ENCODE assay signal across 8 cellular contexts in the genomic region with DNA sequence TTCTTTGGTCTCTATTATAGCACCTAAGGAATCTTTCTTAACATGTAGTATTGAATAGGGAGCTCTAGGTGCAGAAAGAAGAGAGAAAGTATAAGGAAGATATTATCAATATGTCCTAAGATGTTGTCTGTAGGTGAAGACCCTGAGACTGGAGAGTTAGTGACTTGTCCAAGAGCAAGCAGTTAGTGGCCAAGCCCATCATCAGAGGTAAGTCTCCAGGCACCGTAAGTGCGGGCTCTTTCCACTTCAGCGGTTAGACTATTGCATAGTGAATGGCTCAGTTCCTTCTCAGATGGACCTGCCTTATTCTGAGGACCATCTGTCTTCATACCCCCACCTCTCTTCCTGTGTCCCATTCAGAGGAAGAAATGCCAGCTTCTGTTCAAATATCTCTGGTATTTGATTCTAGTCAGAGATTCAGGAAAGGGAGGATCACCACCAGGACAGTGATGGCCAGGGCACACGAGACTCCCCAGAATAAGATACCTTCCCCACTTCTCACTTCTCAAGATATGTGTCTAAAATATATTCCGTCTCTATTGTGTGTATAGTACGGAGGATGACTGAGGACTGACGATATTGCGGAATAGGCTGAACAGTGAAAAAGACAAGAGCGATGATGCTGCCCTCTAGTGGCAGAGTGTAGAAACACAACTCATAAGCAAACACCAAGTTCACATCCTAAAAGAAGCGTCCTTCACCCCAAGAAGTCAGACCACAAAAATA. TPM values are rescaled to one million over a fixed set of nuclear protein-coding genes. Genes with fewer than 3 reads are reported as not detected.
DNase-seq lines count a peak whose midpoint lies in the region; ATAC-seq, FAIRE-seq and TF ChIP-seq lines count a peak whose summit lies in the region.

No MANE protein-coding gene starts in this region.

- WGBS in body of pancreas, 2 donors, result 26 to 27% methylated on average over 10 of the region's 10 CpGs
- no CpG with 5 or more reads among the region's 10 CpGs for WGBS in iPS DF 6.9 (ENCODE audit: insufficient coverage, insufficient read length)
- WGBS in spleen, 5 donors, result 24 to 30% (median 26%) methylated on average over 10 of the region's 10 CpGs

- ATAC-seq in HG02884 (IDR thresholded peaks at IDR 0.05; ENCODE audit: unreplicated experiment) (peak; percentile 84), body of pancreas (peak; percentile 88)

- no peaks in the 10 kb centered on the region for H3K9me3 Mint-ChIP-seq in T-helper 2 cell treated with Interferon-gamma antibody and Interleukin-4, amounts not matched to agents 5 μg/mL and 100 μg/mL, for 36 hours

- H3K27ac Mint-ChIP-seq in T-helper 2 cell treated with Interferon-gamma antibody and Interleukin-4, amounts not matched to agents 5 μg/mL and 100 μg/mL, for 36 hours, result no peak overlapping the region

- H3K27me3 Mint-ChIP-seq in T-helper 2 cell treated with Interferon-gamma antibody and Interleukin-4, amounts not matched to agents 5 μg/mL and 100 μg/mL, for 36 hours (ENCODE audit: low read depth), result peaks cover 11% of the 10 kb centered on the region

- peaks cover 10% of the 10 kb centered on the region for H3K4me1 ChIP-seq in body of pancreas
- no peaks in the 10 kb centered on the region for H3K4me1 ChIP-seq in iPS DF 6.9 (ENCODE audit: control insufficient read depth, insufficient read depth, low read length)
- H3K4me1 ChIP-seq in spleen, result peaks cover 0 to 8% (median 2%) of the 10 kb centered on the region in 6 donors

- peak overlapping the region; percentile 7 for H3K4me3 Mint-ChIP-seq in T-helper 2 cell treated with Interferon-gamma antibody and Interleukin-4, amounts not matched to agents 5 μg/mL and 100 μg/mL, for 36 hours

- H3K4me3 ChIP-seq in body of pancreas (no peak overlapping the region), iPS DF 6.9 (ENCODE audit: low read length) (no peak overlapping the region), spleen (peak overlapping the region in 1 of 8 donors; percentile 31)

- intact Hi-C loops in body of pancreas (cut with DNase I) (no loop called here), spleen (cut with DNase I; ENCODE audit: low total_unique reads) (loop anchor here (10.0 kb wide), 2 partner anchors 275 to 755 kb away; no protein-coding TSS in a partner anchor)

- H3K36me3 ChIP-seq in body of pancreas (replicated peaks in 1 of 2; ENCODE audit: insufficient read depth in 1 of 2, low read depth in 2 of 2) (no peaks in the 10 kb centered on the region), iPS DF 6.9 (ENCODE audit: control insufficient read depth, insufficient read depth, low read length) (no peaks in the 10 kb centered on the region), spleen (no peaks in the 10 kb centered on the region)

- H3K4me1 Mint-ChIP-seq in T-helper 2 cell treated with Interferon-gamma antibody and Interleukin-4, amounts not matched to agents 5 μg/mL and 100 μg/mL, for 36 hours (ENCODE audit: low read depth), result peaks cover 4% of the 10 kb centered on the region

- DNase-seq in GM12891 (ENCODE audit: insufficient read length, low spot score) (no peak), NCI-H146 treated with DMSO at 0.1 percent for 48 hours (lab: John Stamatoyannopoulos, UW; ENCODE audit: unreplicated experiment) (peak; percentile 15), body of pancreas (peak; percentile 66 to 74 (median 69)), iPS DF 6.9 (ENCODE audit: low read depth, low spot score) (peak; percentile 64), spleen (no peak)
- DNase-seq in T-helper 2 cell treated with Interferon-gamma antibody and Interleukin-4, amounts not matched to agents 5 μg/mL and 100 μg/mL, for 36 hours (ENCODE audit: low spot score), result peak; percentile 28

- H3K27ac ChIP-seq in 22Rv1, result peak overlapping the region; percentile 92
- no peak overlapping the region for H3K27ac ChIP-seq in body of pancreas
- no peak overlapping the region for H3K27ac ChIP-seq in iPS DF 6.9 (ENCODE audit: low read length)
- no peak overlapping the region for H3K27ac ChIP-seq in spleen

- TF ChIP-seq CTCF in 22Rv1 (IDR thresholded peaks at IDR 0.05) (peak; percentile 92), body of pancreas (IDR thresholded peaks at IDR 0.05) (peak; percentile 77 to 90 (median 85)), spleen (IDR thresholded peaks at IDR 0.05 in 8 of 11, conservative IDR thresholded peaks at IDR 0.05 in 3 of 11) (peak; percentile 54 to 90 (median 84))

- TF ChIP-seq POLR2A in GM12891 (IDR thresholded peaks at IDR 0.05; ENCODE audit: low read depth, low read length) (no peak), body of pancreas (IDR thresholded peaks at IDR 0.05) (no peak), spleen (IDR thresholded peaks at IDR 0.05) (no peak)

- no peaks in the 10 kb centered on the region for H3K27me3 ChIP-seq in body of pancreas
- no peaks in the 10 kb centered on the region for H3K27me3 ChIP-seq in iPS DF 6.9 (ENCODE audit: control insufficient read depth, insufficient read depth, low read length)
- no peaks in the 10 kb centered on the region for H3K27me3 ChIP-seq in spleen (replicated peaks in 1 of 7)

- FAIRE-seq in GM12891 (lab: Jason Lieb, UNC), result peak; percentile 84

- no peaks in the 10 kb centered on the region for H3K9me3 ChIP-seq in body of pancreas
- no peaks in the 10 kb centered on the region for H3K9me3 ChIP-seq in iPS DF 6.9 (ENCODE audit: control insufficient read depth, insufficient read depth, low read length)
- H3K9me3 ChIP-seq in spleen, result no peaks in the 10 kb centered on the region

- no peaks in the 10 kb centered on the region for H3K36me3 Mint-ChIP-seq in T-helper 2 cell treated with Interferon-gamma antibody and Interleukin-4, amounts not matched to agents 5 μg/mL and 100 μg/mL, for 36 hours (ENCODE audit: low read depth)

TF ChIP-seq in GM12891, 5 proteins besides CTCF, POLR2A, EP300 and RAD21:
- TF ChIP-seq POLR2AphosphoS5 (IDR thresholded peaks at IDR 0.05; ENCODE audit: low read depth, low read length), result no peak
- no peak for TF ChIP-seq PAX5 (IDR thresholded peaks at IDR 0.05; ENCODE audit: insufficient read depth, low read length, severe bottlenecking)
- TF ChIP-seq TAF1 (IDR thresholded peaks at IDR 0.05; ENCODE audit: low read depth, low read length), result no peak
- TF ChIP-seq SPI1 (IDR thresholded peaks at IDR 0.05; ENCODE audit: low read depth, low read length), result no peak
- TF ChIP-seq POU2F2 (IDR thresholded peaks at IDR 0.05; ENCODE audit: low read depth, low read length), result no peak

RNA-seq across cellular contexts. Expression of gene ADGRG7, which starts 19.1 kb away (rescaled TPM):
- not detected for polyA plus RNA-seq in GM12891 (2012; ENCODE audit: low read depth, missing spikeins)
- total RNA-seq in body of pancreas (not detected), spleen (not detected)
- polyA plus RNA-seq in spleen, result not detected

Comparison
In these comparisons a context has a peak if more than half of its experiments do, and no peak if none do; other contexts are left out.
1. DNase-seq: peak in NCI-H146 treated with DMSO at 0.1 percent for 48 hours (single experiment), T-helper 2 cell treated with Interferon-gamma antibody and Interleukin-4, amounts not matched to agents 5 μg/mL and 100 μg/mL, for 36 hours (single experiment), body of pancreas (4 of 4) and iPS DF 6.9 (single experiment); none in GM12891 (single experiment) and spleen (single experiment).
2. Peak in every context shown above with its lines, with median percentiles within 50 percentile points of each other: CTCF ChIP-seq.